ENCODE assay signal across 8 cellular contexts in genomic region chr2:163479599-163479998, GRCh38.
"Had no signal": no experiment of that assay in that cellular context is flagged by ENCODE, and none has a peak within 500 bp of the region (broad histone marks: within the 10 kb centered on the region; RNA-seq: fewer than 3 reads in every experiment).

No MANE protein-coding gene starts in this region.

- DNase-seq: GDM1, GF-D8 had no signal

- H3K4me3 ChIP-seq: GM12878 had no signal

- ATAC-seq: GM12878 had no signal

- FAIRE-seq: G401.6, GM12878, GM12891, GM12892, GM18507, GM19239 had no signal
